In the genomic region with DNA sequence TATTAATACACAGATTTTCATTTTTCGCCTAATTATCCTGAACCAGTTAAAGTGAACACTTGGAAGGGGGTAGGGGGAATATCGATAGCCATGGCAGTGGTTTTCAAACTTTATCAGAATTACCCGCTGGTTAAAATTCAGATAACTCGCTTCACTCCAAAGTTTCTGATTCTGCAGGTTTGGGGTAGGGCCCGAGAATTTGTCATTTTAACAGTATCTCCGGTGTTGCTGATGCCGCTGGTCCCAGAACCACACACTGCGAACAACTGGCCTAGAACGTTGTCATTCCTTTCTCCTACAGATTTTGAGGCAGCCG, we compare ENCODE assay signal across 8 cellular contexts. TPM values are rescaled to one million over a fixed set of nuclear protein-coding genes. Genes with fewer than 3 reads are reported as not detected.
DNase-seq lines count a peak whose midpoint lies in the region; ATAC-seq and TF ChIP-seq lines count a peak whose summit lies in the region.

No MANE protein-coding gene starts in this region.

- TF ChIP-seq POLR2A in thyroid gland (IDR thresholded peaks at IDR 0.05), result no peak

- intact Hi-C loops in activated CD4-positive, alpha-beta T cell treated with anti-CD3 and anti-CD28 coated beads for 36 hours (cut with DNase I, micrococcal nuclease), result loop anchor here (1.0 to 10.0 kb wide), 13 partner anchors 176 to 726 kb away; a partner anchor contains a TSS
- intact Hi-C loops in thyroid gland (cut with DNase I), result no loop called here

- H3K4me3 Mint-ChIP-seq in activated CD4-positive, alpha-beta T cell treated with anti-CD3 and anti-CD28 coated beads for 36 hours, result peak overlapping the region; percentile 90
- H3K4me3 Mint-ChIP-seq in activated naive CD8-positive, alpha-beta T cell treated with anti-CD3 and anti-CD28 coated beads, Interleukin-2, amount 10 ng/mL, durations not matched to agents 7 days and 5 days, result peak overlapping the region; percentile 97

- no peaks in the 10 kb centered on the region for H3K27me3 Mint-ChIP-seq in activated CD4-positive, alpha-beta T cell treated with anti-CD3 and anti-CD28 coated beads for 36 hours
- no peaks in the 10 kb centered on the region for H3K27me3 Mint-ChIP-seq in activated naive CD8-positive, alpha-beta T cell treated with anti-CD3 and anti-CD28 coated beads, Interleukin-2, amount 10 ng/mL, durations not matched to agents 7 days and 5 days

- H3K9me3 ChIP-seq in thyroid gland, result no peaks in the 10 kb centered on the region

- H3K27ac ChIP-seq in thyroid gland, result peak overlapping the region; percentile 91 to 96 (median 95)

- H3K27me3 ChIP-seq in kidney epithelial cell (ENCODE audit: control insufficient read depth, insufficient read depth, low read length), result no peaks in the 10 kb centered on the region
- H3K27me3 ChIP-seq in thyroid gland, result no peaks in the 10 kb centered on the region

- CTCF ChIA-PET in activated CD4-positive, alpha-beta T cell treated with anti-CD3 and anti-CD28 coated beads for 36 hours (lab: Charles Lee), result interaction anchor here (2.4 to 5.4 kb wide), 2 partner anchors 9 to 11 kb away, joined by 21 to 30 read pairs; no protein-coding TSS in a partner anchor

- peaks cover 7 to 21% of the 10 kb centered on the region in 2 donors for H3K4me1 ChIP-seq in thyroid gland

- POLR2A ChIA-PET in activated CD4-positive, alpha-beta T cell treated with anti-CD3 and anti-CD28 coated beads for 36 hours (lab: Charles Lee), result no interaction called here
- POLR2A ChIA-PET in activated naive CD8-positive, alpha-beta T cell treated with anti-CD3 and anti-CD28 coated beads, Interleukin-2, amount 10 ng/mL, durations not matched to agents 7 days and 5 days (lab: Charles Lee), result interaction anchor here (0.7 to 1.8 kb wide), 2 partner anchors 12 to 635 kb away, joined by 10 to 12 read pairs; no protein-coding TSS in a partner anchor

- TF ChIP-seq CTCF in kidney epithelial cell (IDR thresholded peaks at IDR 0.05; ENCODE audit: insufficient read depth, low read length, poor library complexity, severe bottlenecking), result no peak
- TF ChIP-seq CTCF in thyroid gland (IDR thresholded peaks at IDR 0.05), result no peak

- no peaks in the 10 kb centered on the region for H3K36me3 ChIP-seq in kidney epithelial cell (ENCODE audit: control insufficient read depth, insufficient read depth, low read length)
- peaks cover 0 to 8% of the 10 kb centered on the region in 2 donors for H3K36me3 ChIP-seq in thyroid gland

- H3K9me3 Mint-ChIP-seq in activated CD4-positive, alpha-beta T cell treated with anti-CD3 and anti-CD28 coated beads for 36 hours (ENCODE audit: low read depth), result no peaks in the 10 kb centered on the region
- H3K9me3 Mint-ChIP-seq in activated naive CD8-positive, alpha-beta T cell treated with anti-CD3 and anti-CD28 coated beads, Interleukin-2, amount 10 ng/mL, durations not matched to agents 7 days and 5 days, result peaks cover 1% of the 10 kb centered on the region

- H3K4me3 ChIP-seq in kidney epithelial cell (ENCODE audit: low read depth, low read length) (peak overlapping the region; percentile 74), thyroid gland (replicated peaks in 1 of 3) (peak overlapping the region; percentile 37 to 60 (median 58))

- H3K4me1 Mint-ChIP-seq in activated CD4-positive, alpha-beta T cell treated with anti-CD3 and anti-CD28 coated beads for 36 hours, result peaks cover 35% of the 10 kb centered on the region
- H3K4me1 Mint-ChIP-seq in activated naive CD8-positive, alpha-beta T cell treated with anti-CD3 and anti-CD28 coated beads, Interleukin-2, amount 10 ng/mL, durations not matched to agents 7 days and 5 days, result peaks cover 48% of the 10 kb centered on the region

- WGBS in thyroid gland, 2 donors, result 8 to 12% methylated on average over 10 of the region's 10 CpGs

- peak overlapping the region; percentile 98 for H3K27ac Mint-ChIP-seq in activated CD4-positive, alpha-beta T cell treated with anti-CD3 and anti-CD28 coated beads for 36 hours
- H3K27ac Mint-ChIP-seq in activated naive CD8-positive, alpha-beta T cell treated with anti-CD3 and anti-CD28 coated beads, Interleukin-2, amount 10 ng/mL, durations not matched to agents 7 days and 5 days, result peak overlapping the region; percentile 99

- peaks cover 29% of the 10 kb centered on the region for H3K36me3 Mint-ChIP-seq in activated CD4-positive, alpha-beta T cell treated with anti-CD3 and anti-CD28 coated beads for 36 hours (ENCODE audit: low read depth)
- peaks cover 13% of the 10 kb centered on the region for H3K36me3 Mint-ChIP-seq in activated naive CD8-positive, alpha-beta T cell treated with anti-CD3 and anti-CD28 coated beads, Interleukin-2, amount 10 ng/mL, durations not matched to agents 7 days and 5 days

- DNase-seq in activated CD4-positive, alpha-beta T cell treated with anti-CD3 and anti-CD28 coated beads for 36 hours, result no peak
- DNase-seq in activated CD4-positive, alpha-beta T cell treated with anti-CD3 and anti-CD28 coated beads for 4 hours, result no peak
- no peak for DNase-seq in activated naive CD8-positive, alpha-beta T cell treated with anti-CD3 and anti-CD28 coated beads, Interleukin-2, amount 10 ng/mL, durations not matched to agents 7 days and 5 days
- DNase-seq in kidney epithelial cell (ENCODE audit: low read depth) (no peak), thyroid gland (no peak), H4 (ENCODE audit: low spot score) (no peak)
- DNase-seq in activated CD8-positive, alpha-beta memory T cell treated with anti-CD3 and anti-CD28 coated beads, Interleukin-2, amount 50 U/mL, for 4 hours, result no peak

- peak; percentile 22 for ATAC-seq in activated CD4-positive, alpha-beta T cell treated with anti-CD3 and anti-CD28 coated beads for 36 hours
- peak; percentile 27 for ATAC-seq in activated naive CD8-positive, alpha-beta T cell treated with anti-CD3 and anti-CD28 coated beads, Interleukin-2, amount 10 ng/mL, durations not matched to agents 7 days and 5 days (ENCODE audit: low read depth)
- ATAC-seq in HG02884 (IDR thresholded peaks at IDR 0.05; ENCODE audit: unreplicated experiment), result no peak

RNA-seq across cellular contexts. Expression of a gene that starts 0.3 kb away (rescaled TPM):
- total RNA-seq in activated CD4-positive, alpha-beta T cell treated with anti-CD3 and anti-CD28 coated beads for 36 hours, result 10 to 100 TPM; 29.9 to 43.0 TPM
- 10 to 100 TPM; 26.4 to 27.1 TPM for total RNA-seq in activated naive CD8-positive, alpha-beta T cell treated with anti-CD3 and anti-CD28 coated beads, Interleukin-2, amount 10 ng/mL, durations not matched to agents 7 days and 5 days
- 9.4 and 11.1 TPM in 2 replicates for total RNA-seq in kidney epithelial cell
- 10 to 100 TPM; 21.3 to 33.3 (median 25.5) TPM for total RNA-seq in thyroid gland
- total RNA-seq in H4 (2014; rRNA removed; shearing (Covaris generic)), result 1.9 and 5.0 TPM in 2 replicates
